Comparison of ENCODE assay signal across 35 cellular contexts in the genomic region with DNA sequence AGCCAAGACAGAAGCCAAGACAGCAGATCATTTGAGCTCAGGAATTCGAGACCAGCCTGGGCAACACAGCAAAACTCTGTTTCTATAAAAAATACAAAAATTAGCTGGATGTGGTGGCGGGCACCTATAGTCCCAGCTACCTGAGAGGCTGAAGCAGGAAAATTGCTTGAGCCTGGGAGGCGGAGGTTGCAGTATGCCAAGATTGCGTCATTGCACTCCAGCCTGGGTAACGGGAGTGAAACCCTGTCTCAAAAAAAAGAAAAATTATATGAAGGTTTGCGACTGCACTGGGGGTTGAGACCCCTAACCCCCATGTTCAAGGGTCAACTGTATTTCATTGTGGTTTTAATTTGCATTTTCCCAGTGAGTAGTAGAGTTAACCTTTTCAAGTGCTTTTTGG.
"Had no signal": no experiment of that assay in that cellular context is flagged by ENCODE, and none has a peak within 500 bp of the region (broad histone marks: within the 10 kb centered on the region; RNA-seq: fewer than 3 reads in every experiment).

No MANE protein-coding gene starts in this region.

- H3K36me3 ChIP-seq: ascending aorta, breast epithelium, cardiac muscle cell, heart right ventricle had no signal

- H3K27ac ChIP-seq: breast epithelium, cardiac muscle cell, epithelial cell of prostate, esophagus squamous epithelium, gastroesophageal sphincter, heart right ventricle, VCaP had no signal

- H3K9me3 ChIP-seq: ascending aorta, breast epithelium, esophagus squamous epithelium, gastroesophageal sphincter, heart right ventricle had no signal

- H3K4me3 ChIP-seq: ascending aorta, breast epithelium, cardiac muscle cell, esophagus squamous epithelium, gastroesophageal sphincter, heart right ventricle had no signal

- DNase-seq: activated CD4-positive, alpha-beta memory T cell treated with anti-CD3 and anti-CD28 coated beads, Interleukin-2, amount 10 ng/mL, durations not matched to agents 7 days and 5 days; activated CD4-positive, alpha-beta T cell treated with anti-CD3 and anti-CD28 coated beads for 1 hour; activated CD4-positive, alpha-beta T cell treated with anti-CD3 and anti-CD28 coated beads for 4 hours; activated CD4-positive, alpha-beta T cell treated with anti-CD3 and anti-CD28 coated beads, Interleukin-2, amount 10 ng/mL, durations not matched to agents 7 days and 5 days; activated CD4-positive, alpha-beta T cell treated with anti-CD3 and anti-CD28 coated beads, Interleukin-2, amount 50 U/mL, for 4 hours; activated CD8-positive, alpha-beta memory T cell treated with anti-CD3 and anti-CD28 coated beads, Interleukin-2, amount 50 U/mL, for 48 hours; activated gamma-delta T cell; activated naive CD4-positive, alpha-beta T cell; activated naive CD4-positive, alpha-beta T cell treated with anti-CD3 and anti-CD28 coated beads, Interleukin-2, amount 10 ng/mL, durations not matched to agents 7 days and 5 days; activated naive CD8-positive, alpha-beta T cell treated with anti-CD3 and anti-CD28 coated beads, Interleukin-2, amount 10 ng/mL, durations not matched to agents 7 days and 5 days; activated T-cell treated with anti-CD3 and anti-CD28 coated beads for 4 hours; activated T-cell treated with anti-CD3 and anti-CD28 coated beads, Interleukin-2, amount 50 U/mL, for 24 hours; activated T-cell treated with anti-CD3 and anti-CD28 coated beads, Interleukin-2, amount 50 U/mL, for 72 hours; cortex of kidney; dermis blood vessel endothelial cell; effector CD4-positive, alpha-beta T cell; esophagus squamous epithelium; foreskin melanocyte; heart right ventricle; T-helper 1 cell; T-helper 2 cell had no signal

- H3K36me3 Mint-ChIP-seq: activated naive CD4-positive, alpha-beta T cell treated with anti-CD3 and anti-CD28 coated beads, Interleukin-2, amount 50 U/mL, for 72 hours; WTC11 had no signal

- H3K27ac Mint-ChIP-seq: activated CD4-positive, alpha-beta memory T cell treated with anti-CD3 and anti-CD28 coated beads, Interleukin-2, amount 10 ng/mL, durations not matched to agents 7 days and 5 days; activated CD4-positive, alpha-beta T cell treated with anti-CD3 and anti-CD28 coated beads, Interleukin-2, amount 10 ng/mL, durations not matched to agents 7 days and 5 days; activated naive CD4-positive, alpha-beta T cell treated with anti-CD3 and anti-CD28 coated beads, Interleukin-2, amount 10 ng/mL, durations not matched to agents 7 days and 5 days; activated naive CD4-positive, alpha-beta T cell treated with anti-CD3 and anti-CD28 coated beads, Interleukin-2, amount 50 U/mL, for 72 hours; activated naive CD8-positive, alpha-beta T cell treated with anti-CD3 and anti-CD28 coated beads, Interleukin-2, amount 10 ng/mL, durations not matched to agents 7 days and 5 days; activated T-cell treated with anti-CD3 and anti-CD28 coated beads, Interleukin-2, amount 50 U/mL, for 24 hours; activated T-cell treated with anti-CD3 and anti-CD28 coated beads, Interleukin-2, amount 50 U/mL, for 72 hours; brain; WTC11 had no signal

- FAIRE-seq: colon, endometrium, endothelial cell of umbilical vein, TTC549 had no signal

- H3K4me3 Mint-ChIP-seq: activated CD4-positive, alpha-beta memory T cell treated with anti-CD3 and anti-CD28 coated beads, Interleukin-2, amount 10 ng/mL, durations not matched to agents 7 days and 5 days; activated CD4-positive, alpha-beta T cell treated with anti-CD3 and anti-CD28 coated beads, Interleukin-2, amount 10 ng/mL, durations not matched to agents 7 days and 5 days; activated naive CD4-positive, alpha-beta T cell treated with anti-CD3 and anti-CD28 coated beads, Interleukin-2, amount 10 ng/mL, durations not matched to agents 7 days and 5 days; activated naive CD8-positive, alpha-beta T cell treated with anti-CD3 and anti-CD28 coated beads, Interleukin-2, amount 10 ng/mL, durations not matched to agents 7 days and 5 days; activated T-cell treated with anti-CD3 and anti-CD28 coated beads, Interleukin-2, amount 50 U/mL, for 24 hours; activated T-cell treated with anti-CD3 and anti-CD28 coated beads, Interleukin-2, amount 50 U/mL, for 72 hours; brain; central memory CD8-positive, alpha-beta T cell; WTC11 had no signal

- H3K4me1 ChIP-seq: breast epithelium had no signal

- ATAC-seq: activated naive CD4-positive, alpha-beta T cell treated with anti-CD3 and anti-CD28 coated beads, Interleukin-2, amount 50 U/mL, for 72 hours; activated T-cell treated with anti-CD3 and anti-CD28 coated beads, Interleukin-2, amount 50 U/mL, for 72 hours; gastroesophageal sphincter; heart right ventricle; WTC11 had no signal

- H3K4me1 Mint-ChIP-seq: WTC11 had no signal

- H3K27me3 ChIP-seq: ascending aorta, breast epithelium, cardiac muscle cell, esophagus squamous epithelium, gastroesophageal sphincter, heart right ventricle had no signal

- H3K27me3 Mint-ChIP-seq: activated CD4-positive, alpha-beta memory T cell treated with anti-CD3 and anti-CD28 coated beads, Interleukin-2, amount 10 ng/mL, durations not matched to agents 7 days and 5 days; activated CD4-positive, alpha-beta T cell treated with anti-CD3 and anti-CD28 coated beads, Interleukin-2, amount 10 ng/mL, durations not matched to agents 7 days and 5 days; activated naive CD4-positive, alpha-beta T cell treated with anti-CD3 and anti-CD28 coated beads, Interleukin-2, amount 10 ng/mL, durations not matched to agents 7 days and 5 days; activated naive CD8-positive, alpha-beta T cell treated with anti-CD3 and anti-CD28 coated beads, Interleukin-2, amount 10 ng/mL, durations not matched to agents 7 days and 5 days; activated T-cell treated with anti-CD3 and anti-CD28 coated beads, Interleukin-2, amount 50 U/mL, for 24 hours; brain; central memory CD8-positive, alpha-beta T cell had no signal

- H3K9me3 Mint-ChIP-seq: activated CD4-positive, alpha-beta memory T cell treated with anti-CD3 and anti-CD28 coated beads, Interleukin-2, amount 10 ng/mL, durations not matched to agents 7 days and 5 days; activated CD4-positive, alpha-beta T cell treated with anti-CD3 and anti-CD28 coated beads, Interleukin-2, amount 10 ng/mL, durations not matched to agents 7 days and 5 days; activated naive CD4-positive, alpha-beta T cell treated with anti-CD3 and anti-CD28 coated beads, Interleukin-2, amount 10 ng/mL, durations not matched to agents 7 days and 5 days; activated naive CD4-positive, alpha-beta T cell treated with anti-CD3 and anti-CD28 coated beads, Interleukin-2, amount 50 U/mL, for 72 hours; activated naive CD8-positive, alpha-beta T cell treated with anti-CD3 and anti-CD28 coated beads, Interleukin-2, amount 10 ng/mL, durations not matched to agents 7 days and 5 days; activated T-cell treated with anti-CD3 and anti-CD28 coated beads, Interleukin-2, amount 50 U/mL, for 24 hours; activated T-cell treated with anti-CD3 and anti-CD28 coated beads, Interleukin-2, amount 50 U/mL, for 72 hours; central memory CD8-positive, alpha-beta T cell; WTC11 had no signal
